19 cellular contexts compared by ENCODE assay signal in the genomic region with DNA sequence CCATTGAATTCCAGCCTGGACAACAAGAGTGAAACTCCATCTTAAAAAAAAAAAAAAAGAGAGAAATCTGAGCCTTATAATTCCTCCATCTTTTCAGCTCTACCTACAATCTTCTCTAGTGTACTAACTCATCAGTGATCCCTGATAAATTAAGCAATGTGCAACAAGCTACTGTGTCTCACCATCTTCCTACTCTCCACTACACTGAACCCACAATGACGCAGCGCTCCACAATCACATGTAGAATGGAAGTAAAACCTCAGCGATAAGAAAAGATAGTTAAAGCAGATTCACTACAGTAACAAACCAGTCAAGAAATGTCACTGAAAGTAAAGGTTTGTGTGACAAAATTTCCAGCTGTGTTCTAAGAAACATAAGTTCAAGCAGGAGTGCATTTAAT. TPM values are rescaled to one million over a fixed set of nuclear protein-coding genes. Genes with fewer than 3 reads are reported as not detected.
DNase-seq lines count a peak whose midpoint lies in the region; ATAC-seq and TF ChIP-seq lines count a peak whose summit lies in the region.
"Had no signal": no experiment of that assay in that cellular context is flagged by ENCODE, and none has a peak within 500 bp of the region (broad histone marks: within the 10 kb centered on the region; RNA-seq: fewer than 3 reads in every experiment).

No MANE protein-coding gene starts in this region.

- POLR2A ChIA-PET in WTC11 (lab: Charles Lee) = no interaction called here

- peak overlapping the region; percentile 1; the same call in 1 of the 2 replicates for H3K27ac Mint-ChIP-seq in WTC11
- H3K27ac Mint-ChIP-seq: activated B cell treated with CpG ODN at 0.5 μM for 24 hours; activated T-cell treated with anti-CD3 and anti-CD28 coated beads, Interleukin-2, amount 50 U/mL, for 72 hours; CD8-positive, alpha-beta T cell; stimulated activated effector memory CD8-positive, alpha-beta T cell treated with anti-CD3 and anti-CD28 coated beads, Interleukin-12 subunit alpha, Interleukin-12 subunit beta, amount 100 ng/mL, for 72 hours; T-helper 1 cell treated with Interleukin-12 subunit alpha and Interleukin-12 subunit beta and Interleukin-4 antibody, amounts not matched to agents 30 μg/mL and 1 μg/mL, for 36 hours had no signal

- no peaks in the 10 kb centered on the region for H3K9me3 Mint-ChIP-seq in WTC11
- H3K9me3 Mint-ChIP-seq: activated B cell treated with CpG ODN at 0.5 μM for 24 hours; activated naive CD4-positive, alpha-beta T cell treated with anti-CD3 and anti-CD28 coated beads, Interleukin-2, amount 50 U/mL, for 72 hours; activated T-cell treated with anti-CD3 and anti-CD28 coated beads, Interleukin-2, amount 50 U/mL, for 72 hours; CD8-positive, alpha-beta T cell; stimulated activated effector memory CD8-positive, alpha-beta T cell treated with anti-CD3 and anti-CD28 coated beads, Interleukin-12 subunit alpha, Interleukin-12 subunit beta, amount 100 ng/mL, for 72 hours; T-helper 1 cell treated with Interleukin-12 subunit alpha and Interleukin-12 subunit beta and Interleukin-4 antibody, amounts not matched to agents 30 μg/mL and 1 μg/mL, for 36 hours had no signal

- ATAC-seq in WTC11 (no peak), HG02870 (IDR thresholded peaks at IDR 0.05; ENCODE audit: unreplicated experiment) (no peak)
- ATAC-seq: activated T-cell treated with anti-CD3 and anti-CD28 coated beads, Interleukin-2, amount 50 U/mL, for 72 hours; CD8-positive, alpha-beta T cell; stimulated activated effector memory CD8-positive, alpha-beta T cell treated with anti-CD3 and anti-CD28 coated beads, Interleukin-12 subunit alpha, Interleukin-12 subunit beta, amount 100 ng/mL, for 72 hours had no signal

- peaks cover 11% of the 10 kb centered on the region; the same call in 1 of the 2 replicates for H3K4me1 Mint-ChIP-seq in WTC11

- H3K4me3 Mint-ChIP-seq in WTC11 = no peak overlapping the region
- H3K4me3 Mint-ChIP-seq: activated B cell treated with CpG ODN at 0.5 μM for 24 hours; activated T-cell treated with anti-CD3 and anti-CD28 coated beads, Interleukin-2, amount 50 U/mL, for 72 hours; CD8-positive, alpha-beta T cell; stimulated activated effector memory CD8-positive, alpha-beta T cell treated with anti-CD3 and anti-CD28 coated beads, Interleukin-12 subunit alpha, Interleukin-12 subunit beta, amount 100 ng/mL, for 72 hours; T-helper 1 cell treated with Interleukin-12 subunit alpha and Interleukin-12 subunit beta and Interleukin-4 antibody, amounts not matched to agents 30 μg/mL and 1 μg/mL, for 36 hours had no signal

- CTCF ChIA-PET in WTC11 (lab: Charles Lee) = interaction anchor here (1.0 kb wide), 1 partner anchor 13 kb away, joined by 4 read pairs; no protein-coding TSS in a partner anchor

- TF ChIP-seq CTCF in WTC11 (IDR thresholded peaks at IDR 0.05) = no peak

- peak; percentile 33 for DNase-seq in stimulated activated CD4-positive, alpha-beta T cell treated with anti-CD3 and anti-CD28 coated beads, Interleukin-1b, Interleukin-23, amount 100 ng/mL, for 48 hours
- DNase-seq in stimulated activated CD4-positive, alpha-beta T cell treated with anti-CD3 and anti-CD28 coated beads, Interleukin-4, amount 100 ng/mL, for 24 hours = no peak
- no peak for DNase-seq in WTC11 (ENCODE audit: low spot score)
- DNase-seq in medulla oblongata (ENCODE audit: extremely low spot score) = peak; percentile 46
- no peak for DNase-seq in Kasumi-1 (lab: John Stamatoyannopoulos, UW)
- no peak for DNase-seq in 8988T
- DNase-seq: activated B cell treated with CpG ODN at 0.5 μM for 24 hours; activated T-cell treated with anti-CD3 and anti-CD28 coated beads, Interleukin-2, amount 50 U/mL, for 72 hours; CD8-positive, alpha-beta T cell; DMS53; GM23248; hippocampal formation; IMR-90; MG63; NCI-H748 treated with DMSO at 0.1 percent for 48 hours had no signal

- H3K36me3 Mint-ChIP-seq in WTC11 = no peaks in the 10 kb centered on the region
- H3K36me3 Mint-ChIP-seq: activated naive CD4-positive, alpha-beta T cell treated with anti-CD3 and anti-CD28 coated beads, Interleukin-2, amount 50 U/mL, for 72 hours; CD8-positive, alpha-beta T cell; stimulated activated effector memory CD8-positive, alpha-beta T cell treated with anti-CD3 and anti-CD28 coated beads, Interleukin-12 subunit alpha, Interleukin-12 subunit beta, amount 100 ng/mL, for 72 hours had no signal

- H3K27me3 Mint-ChIP-seq in WTC11 (ENCODE audit: low read depth) = no peaks in the 10 kb centered on the region
- H3K27me3 Mint-ChIP-seq: activated B cell treated with CpG ODN at 0.5 μM for 24 hours had no signal

TF ChIP-seq in WTC11, 78 proteins besides CTCF, POLR2A, EP300 and RAD21:
- TF ChIP-seq, protein P1, sequence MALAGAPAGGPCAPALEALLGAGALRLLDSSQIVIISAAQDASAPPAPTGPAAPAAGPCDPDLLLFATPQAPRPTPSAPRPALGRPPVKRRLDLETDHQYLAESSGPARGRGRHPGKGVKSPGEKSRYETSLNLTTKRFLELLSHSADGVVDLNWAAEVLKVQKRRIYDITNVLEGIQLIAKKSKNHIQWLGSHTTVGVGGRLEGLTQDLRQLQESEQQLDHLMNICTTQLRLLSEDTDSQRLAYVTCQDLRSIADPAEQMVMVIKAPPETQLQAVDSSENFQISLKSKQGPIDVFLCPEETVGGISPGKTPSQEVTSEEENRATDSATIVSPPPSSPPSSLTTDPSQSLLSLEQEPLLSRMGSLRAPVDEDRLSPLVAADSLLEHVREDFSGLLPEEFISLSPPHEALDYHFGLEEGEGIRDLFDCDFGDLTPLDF (CRISPR knock-in tag; IDR thresholded peaks at IDR 0.05) = no peak
- TF ChIP-seq SMAD4 (CRISPR knock-in tag; IDR thresholded peaks at IDR 0.05) (no peak), RELA (CRISPR knock-in tag; IDR thresholded peaks at IDR 0.05; ENCODE audit: borderline replicate concordance) (no peak), CREM (CRISPR knock-in tag; IDR thresholded peaks at IDR 0.05) (no peak), NFE2L1 (CRISPR knock-in tag; IDR thresholded peaks at IDR 0.05) (no peak)
- TF ChIP-seq, protein P2, sequence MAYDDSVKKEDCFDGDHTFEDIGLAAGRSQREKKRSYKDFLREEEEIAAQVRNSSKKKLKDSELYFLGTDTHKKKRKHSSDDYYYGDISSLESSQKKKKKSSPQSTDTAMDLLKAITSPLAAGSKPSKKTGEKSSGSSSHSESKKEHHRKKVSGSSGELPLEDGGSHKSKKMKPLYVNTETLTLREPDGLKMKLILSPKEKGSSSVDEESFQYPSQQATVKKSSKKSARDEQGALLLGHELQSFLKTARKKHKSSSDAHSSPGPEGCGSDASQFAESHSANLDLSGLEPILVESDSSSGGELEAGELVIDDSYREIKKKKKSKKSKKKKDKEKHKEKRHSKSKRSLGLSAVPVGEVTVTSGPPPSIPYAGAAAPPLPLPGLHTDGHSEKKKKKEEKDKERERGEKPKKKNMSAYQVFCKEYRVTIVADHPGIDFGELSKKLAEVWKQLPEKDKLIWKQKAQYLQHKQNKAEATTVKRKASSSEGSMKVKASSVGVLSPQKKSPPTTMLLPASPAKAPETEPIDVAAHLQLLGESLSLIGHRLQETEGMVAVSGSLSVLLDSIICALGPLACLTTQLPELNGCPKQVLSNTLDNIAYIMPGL (CRISPR knock-in tag; IDR thresholded peaks at IDR 0.05) = no peak

RNA-seq across cellular contexts. Expression of gene ABCA1, which starts 13.5 kb away (rescaled TPM):
- 4.6 to 7.8 TPM (median 5.8 TPM) in 3 replicates for total RNA-seq in WTC11 (2021)

Comparison
In these comparisons a context has a peak if more than half of its experiments do, and no peak if none do; other contexts are left out.
1. DNase-seq: peak in stimulated activated CD4-positive, alpha-beta T cell treated with anti-CD3 and anti-CD28 coated beads, Interleukin-1b, Interleukin-23, amount 100 ng/mL, for 48 hours (single experiment) and medulla oblongata (single experiment); none in stimulated activated CD4-positive, alpha-beta T cell treated with anti-CD3 and anti-CD28 coated beads, Interleukin-4, amount 100 ng/mL, for 24 hours (single experiment), WTC11 (single experiment), Kasumi-1 (0 of 2) and 8988T (single experiment).